In the genomic region with DNA sequence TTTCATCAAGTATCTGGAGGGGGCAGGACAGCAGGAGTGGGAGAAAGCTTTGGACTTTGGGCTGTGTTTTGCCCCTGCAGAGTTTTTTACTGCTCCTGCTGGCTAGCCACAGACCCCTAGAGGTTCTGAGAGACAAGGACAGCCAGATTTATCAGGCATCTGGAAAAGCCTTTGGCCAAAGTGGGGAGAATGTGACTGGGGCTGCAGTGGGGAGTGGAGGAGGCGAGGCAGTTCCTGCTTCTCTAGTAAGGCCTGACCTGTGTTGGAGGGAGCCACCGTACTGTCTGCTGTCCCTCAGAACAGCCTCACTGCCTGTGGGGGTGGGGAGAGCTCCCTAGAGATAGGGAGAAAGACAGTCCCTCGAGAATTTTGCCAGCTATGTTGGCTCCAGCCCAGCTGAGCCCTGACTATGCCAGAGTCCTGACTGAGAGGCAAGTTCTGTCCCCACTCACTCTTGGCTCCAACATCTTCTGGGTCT, we compare ENCODE assay signal across 11 cellular contexts. TPM values are rescaled to one million over a fixed set of nuclear protein-coding genes. Genes with fewer than 3 reads are reported as not detected.
DNase-seq lines count a peak whose midpoint lies in the region; ATAC-seq and TF ChIP-seq lines count a peak whose summit lies in the region.
"Had no signal": no experiment of that assay in that cellular context is flagged by ENCODE, and none has a peak within 500 bp of the region (broad histone marks: within the 10 kb centered on the region; RNA-seq: fewer than 3 reads in every experiment).

No MANE protein-coding gene starts in this region.

- H3K27me3 Mint-ChIP-seq in activated T-helper 1 cell treated with anti-CD3 and anti-CD28 coated beads, Interleukin-12 subunit alpha, Interleukin-12 subunit beta, Interleukin-2, Interleukin-4 antibody, amounts not matched to agents 30 ng/mL and 10 ng/mL and 1 ng/mL, durations not matched to agents 14 hours and 24 hours and 36 hours (ENCODE audit: insufficient read depth): peaks cover 6% of the 10 kb centered on the region

- no peak overlapping the region for H3K27ac Mint-ChIP-seq in activated T-helper 1 cell treated with anti-CD3 and anti-CD28 coated beads, Interleukin-12 subunit alpha, Interleukin-12 subunit beta, Interleukin-2, Interleukin-4 antibody, amounts not matched to agents 30 ng/mL and 10 ng/mL and 1 ng/mL, durations not matched to agents 14 hours and 24 hours and 36 hours

- no peak overlapping the region for H3K9ac ChIP-seq in parathyroid adenoma

- H3K36me3 ChIP-seq in WERI-Rb-1 (peaks cover 28% of the 10 kb centered on the region), left ventricle myocardium inferior (no peaks in the 10 kb centered on the region), parathyroid adenoma (ENCODE audit: control insufficient read depth, insufficient read depth, low read length) (no peaks in the 10 kb centered on the region)

- DNase-seq in WERI-Rb-1: no peak
- DNase-seq in left ventricle myocardium inferior: peak; percentile 78
- DNase-seq in NCI-H2081 (lab: John Stamatoyannopoulos, UW): no peak
- no peak for DNase-seq in NCI-H510A (lab: John Stamatoyannopoulos, UW)
- DNase-seq in activated T-helper 1 cell treated with anti-CD3 and anti-CD28 coated beads, Interleukin-12 subunit alpha, Interleukin-12 subunit beta, Interleukin-2, Interleukin-4 antibody, amounts not matched to agents 30 ng/mL and 10 ng/mL and 1 ng/mL, durations not matched to agents 14 hours and 24 hours and 36 hours (ENCODE audit: low spot score): no peak
- DNase-seq: activated T-cell treated with anti-CD3 and anti-CD28 coated beads, Interleukin-2, amount 50 U/mL, for 4 hours; effector CD8-positive, alpha-beta T cell had no signal

- no peak for TF ChIP-seq CTCF in C4-2B (conservative IDR thresholded peaks at IDR 0.05)
- TF ChIP-seq CTCF in WERI-Rb-1 (IDR thresholded peaks at IDR 0.05; ENCODE audit: low read depth, low read length): 0 out of 2 replicates have a peak, but pooled peaks have one; percentile 3
- TF ChIP-seq CTCF in left ventricle myocardium inferior (IDR thresholded peaks at IDR 0.05; ENCODE audit: borderline replicate concordance): peak; percentile 24
- no peak for TF ChIP-seq CTCF in parathyroid adenoma (IDR thresholded peaks at IDR 0.05)

- no peak overlapping the region for H3K4me3 ChIP-seq in WERI-Rb-1 (ENCODE audit: low read depth, low read length)
- H3K4me3 ChIP-seq in left ventricle myocardium inferior: peak overlapping the region; percentile 73
- H3K4me3 ChIP-seq in parathyroid adenoma (ENCODE audit: low read depth, low read length): no peak overlapping the region

- H3K27me3 ChIP-seq in WERI-Rb-1 (ENCODE audit: insufficient read depth, low read depth, severe bottlenecking) (no peaks in the 10 kb centered on the region), left ventricle myocardium inferior (ENCODE audit: low read depth) (no peaks in the 10 kb centered on the region), parathyroid adenoma (ENCODE audit: control insufficient read depth, insufficient read depth, low read length) (no peaks in the 10 kb centered on the region)

- no peak overlapping the region for H3K4me2 ChIP-seq in parathyroid adenoma (ENCODE audit: low read length)

- peaks cover 5% of the 10 kb centered on the region for H3K4me1 Mint-ChIP-seq in activated T-helper 1 cell treated with anti-CD3 and anti-CD28 coated beads, Interleukin-12 subunit alpha, Interleukin-12 subunit beta, Interleukin-2, Interleukin-4 antibody, amounts not matched to agents 30 ng/mL and 10 ng/mL and 1 ng/mL, durations not matched to agents 14 hours and 24 hours and 36 hours (ENCODE audit: low read depth)

- H3K79me2 ChIP-seq in parathyroid adenoma: no peaks in the 10 kb centered on the region

- H3K27ac ChIP-seq in C4-2B (peak overlapping the region; percentile 90), WERI-Rb-1 (no peak overlapping the region), left ventricle myocardium inferior (replicated peaks) (peak overlapping the region; percentile 95), parathyroid adenoma (peak overlapping the region; percentile 86)

- ATAC-seq in GM21529 (IDR thresholded peaks at IDR 0.05; ENCODE audit: unreplicated experiment): no peak
- ATAC-seq: activated T-cell treated with anti-CD3 and anti-CD28 coated beads, Interleukin-2, amount 50 U/mL, for 4 hours; left colon had no signal

- H2AFZ ChIP-seq in parathyroid adenoma: no peak overlapping the region

- H3K9me3 Mint-ChIP-seq in activated T-helper 1 cell treated with anti-CD3 and anti-CD28 coated beads, Interleukin-12 subunit alpha, Interleukin-12 subunit beta, Interleukin-2, Interleukin-4 antibody, amounts not matched to agents 30 ng/mL and 10 ng/mL and 1 ng/mL, durations not matched to agents 14 hours and 24 hours and 36 hours: no peaks in the 10 kb centered on the region
- H3K9me3 Mint-ChIP-seq: activated T-cell treated with anti-CD3 and anti-CD28 coated beads, Interleukin-2, amount 50 U/mL, for 4 hours had no signal

- H3K4me3 Mint-ChIP-seq in activated T-helper 1 cell treated with anti-CD3 and anti-CD28 coated beads, Interleukin-12 subunit alpha, Interleukin-12 subunit beta, Interleukin-2, Interleukin-4 antibody, amounts not matched to agents 30 ng/mL and 10 ng/mL and 1 ng/mL, durations not matched to agents 14 hours and 24 hours and 36 hours: no peak overlapping the region
- H3K4me3 Mint-ChIP-seq: activated T-cell treated with anti-CD3 and anti-CD28 coated beads, Interleukin-2, amount 50 U/mL, for 4 hours had no signal

- H3K9me3 ChIP-seq in WERI-Rb-1 (ENCODE audit: severe bottlenecking) (no peaks in the 10 kb centered on the region), left ventricle myocardium inferior (replicated peaks) (no peaks in the 10 kb centered on the region), parathyroid adenoma (ENCODE audit: control insufficient read depth, low read length) (no peaks in the 10 kb centered on the region)

- peaks cover 83% of the 10 kb centered on the region for H3K4me1 ChIP-seq in left ventricle myocardium inferior
- peaks cover 11% of the 10 kb centered on the region for H3K4me1 ChIP-seq in parathyroid adenoma

- intact Hi-C loops in left ventricle myocardium inferior (cut with micrococcal nuclease): no loop called here
- intact Hi-C loops in activated T-helper 1 cell treated with anti-CD3 and anti-CD28 coated beads, Interleukin-12 subunit alpha, Interleukin-12 subunit beta, Interleukin-2, Interleukin-4 antibody, amounts not matched to agents 30 ng/mL and 10 ng/mL and 1 ng/mL, durations not matched to agents 14 hours and 24 hours and 36 hours (cut with micrococcal nuclease): no loop called here

- no peaks in the 10 kb centered on the region for H3K36me3 Mint-ChIP-seq in activated T-helper 1 cell treated with anti-CD3 and anti-CD28 coated beads, Interleukin-12 subunit alpha, Interleukin-12 subunit beta, Interleukin-2, Interleukin-4 antibody, amounts not matched to agents 30 ng/mL and 10 ng/mL and 1 ng/mL, durations not matched to agents 14 hours and 24 hours and 36 hours (ENCODE audit: low read depth)

RNA-seq across cellular contexts. Expression of gene ALPK3, which starts 2.2 kb away (rescaled TPM):
- total RNA-seq in left ventricle myocardium inferior: 181 TPM
- 0.10 and 0.66 TPM in 2 replicates for total RNA-seq in activated T-helper 1 cell treated with anti-CD3 and anti-CD28 coated beads, Interleukin-12 subunit alpha, Interleukin-12 subunit beta, Interleukin-2, Interleukin-4 antibody, amounts not matched to agents 30 ng/mL and 10 ng/mL and 1 ng/mL, durations not matched to agents 14 hours and 24 hours and 36 hours

Comparison
In these comparisons a context has a peak if more than half of its experiments do, and no peak if none do; other contexts are left out.
1. CTCF ChIP-seq: peak in WERI-Rb-1 (single experiment) and left ventricle myocardium inferior (single experiment); none in C4-2B (single experiment) and parathyroid adenoma (single experiment).
2. RNA of gene ALPK3, which starts 2.2 kb away (total RNA-seq): 181 TPM in left ventricle myocardium inferior (single experiment); 0.10 to 0.66 TPM in activated T-helper 1 cell treated with anti-CD3 and anti-CD28 coated beads, Interleukin-12 subunit alpha, Interleukin-12 subunit beta, Interleukin-2, Interleukin-4 antibody, amounts not matched to agents 30 ng/mL and 10 ng/mL and 1 ng/mL, durations not matched to agents 14 hours and 24 hours and 36 hours; every median in the first group is over 100 times any median in the second.